20 cellular contexts compared by ENCODE assay signal in the genomic region with DNA sequence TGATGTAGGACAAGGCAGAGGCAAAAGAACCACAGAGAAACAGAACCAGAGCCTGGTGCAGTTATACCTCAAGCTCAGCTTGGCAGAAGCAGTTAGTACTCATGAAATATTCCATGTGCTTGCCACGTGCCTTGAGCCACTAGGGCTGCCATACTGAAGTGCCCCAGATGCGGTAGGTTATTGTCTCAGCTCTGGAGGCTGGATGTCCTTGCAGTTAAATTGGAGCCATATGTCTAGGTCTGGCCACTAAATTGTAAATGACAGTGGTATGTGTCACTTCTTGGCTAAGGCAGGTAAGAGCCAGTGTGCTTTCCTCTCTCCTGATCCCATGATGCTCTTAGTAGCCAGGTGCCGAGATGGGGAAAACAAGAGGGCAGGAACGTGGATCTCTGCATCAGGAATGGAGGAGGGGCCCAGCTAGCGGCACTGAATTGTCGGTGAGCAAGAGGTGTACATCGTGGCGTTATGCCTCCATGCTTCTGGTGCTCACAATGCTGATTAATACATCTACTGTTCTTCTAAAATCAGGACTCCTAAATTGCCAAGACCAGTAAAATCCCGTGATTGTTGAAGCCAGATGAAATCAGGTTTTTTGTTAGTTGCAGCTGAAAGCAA.
"Had no signal": no experiment of that assay in that cellular context is flagged by ENCODE, and none has a peak within 500 bp of the region (broad histone marks: within the 10 kb centered on the region; RNA-seq: fewer than 3 reads in every experiment).

No MANE protein-coding gene starts in this region.

- ATAC-seq: HepG2, K562 had no signal

- H3K9me3 ChIP-seq: SK-N-SH had no signal

- H3K4me2 ChIP-seq: KMS-11, SK-N-SH had no signal

- DNase-seq: Kasumi-1, MM.1S, NCI-H1092 treated with DMSO at 0.1 percent for 48 hours, NCI-H1436, NCI-H187, NCI-H2029, NCI-H2081 treated with DMSO at 0.1 percent for 48 hours, NCI-H2171, NCI-H226, NCI-H446, NCI-H510A, NCI-H524 treated with DMSO at 0.1 percent for 48 hours, NCI-H69, NCI-H774, SHP77, SK-N-SH had no signal

- H3K4me3 ChIP-seq: K562 had no signal

- H3K9ac ChIP-seq: KMS-11, SK-N-SH had no signal

- H3K27ac ChIP-seq: KMS-11, RWPE1 had no signal
